Comparison of ENCODE assay signal across 8 cellular contexts in the genomic region with DNA sequence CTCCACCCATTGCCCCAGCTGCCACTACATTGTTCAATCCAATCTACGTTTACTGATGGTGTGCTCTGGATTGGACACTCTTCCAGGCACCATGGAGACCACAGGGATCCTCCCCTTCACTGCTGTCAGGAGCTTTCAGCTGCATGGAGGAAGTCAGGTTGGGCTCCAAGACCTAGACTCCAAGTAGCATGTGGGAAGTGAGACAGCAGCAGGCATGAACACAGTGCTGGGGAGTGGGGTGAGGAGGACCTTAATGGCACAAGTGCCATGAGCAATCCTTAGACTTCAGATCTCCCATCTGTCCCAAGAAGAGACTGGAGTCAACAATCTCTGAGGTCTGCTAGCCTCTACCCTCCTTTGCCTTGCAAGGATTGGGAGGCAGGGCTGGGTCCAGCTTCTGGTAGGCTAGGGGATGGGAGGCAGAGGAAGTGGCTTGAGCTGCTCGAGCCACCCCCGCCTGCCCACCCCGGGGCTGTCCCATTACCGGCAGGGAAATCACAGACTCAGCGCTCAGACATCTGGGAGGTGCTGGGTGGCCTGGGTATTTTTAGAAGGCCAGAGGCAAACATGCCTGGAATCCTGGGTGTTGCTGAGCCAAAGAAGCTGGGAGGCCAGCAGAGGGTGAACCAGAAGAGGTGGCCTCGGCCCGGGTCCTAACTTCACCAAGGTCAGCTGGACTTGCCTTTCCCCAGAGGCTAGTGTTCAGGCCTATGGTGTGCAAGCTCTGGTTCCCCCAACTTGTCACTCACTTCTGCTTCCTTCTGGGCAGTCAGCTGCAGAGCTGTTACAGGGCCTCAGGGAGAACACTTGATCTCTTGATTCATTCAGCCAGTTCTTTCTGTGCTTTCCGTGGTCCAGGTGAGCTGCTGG. TPM values are rescaled to one million over a fixed set of nuclear protein-coding genes. Genes with fewer than 3 reads are reported as not detected.
A peak's percentile ranks its signal among the peaks of the same experiment; 100 is the strongest.
DNase-seq lines count a peak whose midpoint lies in the region; ATAC-seq and TF ChIP-seq lines count a peak whose summit lies in the region.

No MANE protein-coding gene starts in this region.

- H3K27me3 ChIP-seq in neutrophil, result no peaks in the 10 kb centered on the region

- no peak for DNase-seq in natural killer cell treated with Interleukin-12 subunit alpha and Interleukin-12 subunit beta and Interleukin-15 and Interleukin-18, amount 100 ng/mL, for 72 hours (ENCODE audit: low spot score)
- DNase-seq in natural killer cell (no peak), HT1080 (ENCODE audit: low read depth) (peak; percentile 36), coronary artery (ENCODE audit: low spot score) (peak; percentile 92), NCI-H1694 (lab: John Stamatoyannopoulos, UW) (no peak), NCI-H69 (lab: John Stamatoyannopoulos, UW) (no peak)

- ATAC-seq in natural killer cell treated with Interleukin-12 subunit alpha and Interleukin-12 subunit beta and Interleukin-15 and Interleukin-18, amount 100 ng/mL, for 72 hours, result peak; percentile 61 to 84
- ATAC-seq in natural killer cell, result no peak
- ATAC-seq in HG03521 (IDR thresholded peaks at IDR 0.05; ENCODE audit: unreplicated experiment), result no peak

- TF ChIP-seq CTCF in natural killer cell (IDR thresholded peaks at IDR 0.05), result no peak
- TF ChIP-seq CTCF in coronary artery (IDR thresholded peaks at IDR 0.05), result no peak
- TF ChIP-seq CTCF in neutrophil (IDR thresholded peaks at IDR 0.05), result no peak

- H3K36me3 Mint-ChIP-seq in natural killer cell treated with Interleukin-12 subunit alpha and Interleukin-12 subunit beta and Interleukin-15 and Interleukin-18, amount 100 ng/mL, for 72 hours, result no peaks in the 10 kb centered on the region
- no peaks in the 10 kb centered on the region for H3K36me3 Mint-ChIP-seq in natural killer cell

- H3K9me3 Mint-ChIP-seq in natural killer cell treated with Interleukin-12 subunit alpha and Interleukin-12 subunit beta and Interleukin-15 and Interleukin-18, amount 100 ng/mL, for 72 hours, result no peaks in the 10 kb centered on the region
- H3K9me3 Mint-ChIP-seq in natural killer cell, result no peaks in the 10 kb centered on the region

- peaks cover 38 to 57% of the 10 kb centered on the region in 2 donors for H3K4me1 Mint-ChIP-seq in natural killer cell treated with Interleukin-12 subunit alpha and Interleukin-12 subunit beta and Interleukin-15 and Interleukin-18, amount 100 ng/mL, for 72 hours (ENCODE audit: low read depth in 2 of 2)
- peaks cover 27 to 30% of the 10 kb centered on the region in 2 donors for H3K4me1 Mint-ChIP-seq in natural killer cell

- no peak overlapping the region for H3K4me3 Mint-ChIP-seq in natural killer cell treated with Interleukin-12 subunit alpha and Interleukin-12 subunit beta and Interleukin-15 and Interleukin-18, amount 100 ng/mL, for 72 hours
- H3K4me3 Mint-ChIP-seq in natural killer cell, result no peak overlapping the region

- H3K27ac ChIP-seq in coronary artery (peak overlapping the region; percentile 71 to 87), neutrophil (peak overlapping the region; percentile 69)

- peak overlapping the region; percentile 21 to 77 for H3K27ac Mint-ChIP-seq in natural killer cell treated with Interleukin-12 subunit alpha and Interleukin-12 subunit beta and Interleukin-15 and Interleukin-18, amount 100 ng/mL, for 72 hours
- H3K27ac Mint-ChIP-seq in natural killer cell, result no peak overlapping the region

- peaks cover 0 to 3% of the 10 kb centered on the region in 2 donors for H3K27me3 Mint-ChIP-seq in natural killer cell treated with Interleukin-12 subunit alpha and Interleukin-12 subunit beta and Interleukin-15 and Interleukin-18, amount 100 ng/mL, for 72 hours
- no peaks in the 10 kb centered on the region for H3K27me3 Mint-ChIP-seq in natural killer cell (ENCODE audit: low read depth in 2 of 2)

- peaks cover 40 to 44% of the 10 kb centered on the region in 2 experiments for H3K4me1 ChIP-seq in neutrophil (ENCODE audit: control insufficient read depth in 1 of 2, insufficient read depth in 1 of 2, low read depth in 1 of 2, low read length in 1 of 2)

- no peak overlapping the region for H3K4me3 ChIP-seq in coronary artery
- H3K4me3 ChIP-seq in neutrophil (ENCODE audit: low read depth in 1 of 2, low read length in 1 of 2), result no peak overlapping the region

- intact Hi-C loops in natural killer cell (cut with micrococcal nuclease), result no loop called here

- H3K36me3 ChIP-seq in neutrophil, result no peaks in the 10 kb centered on the region

- no peaks in the 10 kb centered on the region for H3K9me3 ChIP-seq in neutrophil

RNA-seq across cellular contexts. Expression of a gene that starts 15.3 kb away (rescaled TPM):
- 10 to 100 TPM; 58.8 to 77.3 TPM for total RNA-seq in natural killer cell treated with Interleukin-12 subunit alpha and Interleukin-12 subunit beta and Interleukin-15 and Interleukin-18, amount 100 ng/mL, for 72 hours
- 10 to 100 TPM; 39.4 to 59.1 (median 42.1) TPM for total RNA-seq in natural killer cell
- total RNA-seq in HT1080 (2014; rRNA removed; shearing (Covaris generic)), result 4.4 and 5.6 TPM in 2 replicates
- 19.3 and 23.9 TPM in 2 replicates for polyA plus RNA-seq in HT1080 (2015; cell fraction: cytosol; rRNA removed)
- 19.2 and 21.3 TPM in 2 replicates for polyA plus RNA-seq in HT1080 (2015; cell fraction: nucleus; rRNA removed)

Comparison
In these comparisons a context has a peak if more than half of its experiments do, and no peak if none do; other contexts are left out.
1. ATAC-seq: peak in natural killer cell treated with Interleukin-12 subunit alpha and Interleukin-12 subunit beta and Interleukin-15 and Interleukin-18, amount 100 ng/mL, for 72 hours (2 of 2); none in natural killer cell (0 of 3) and HG03521 (single experiment).
2. H3K27ac Mint-ChIP-seq: peak in natural killer cell treated with Interleukin-12 subunit alpha and Interleukin-12 subunit beta and Interleukin-15 and Interleukin-18, amount 100 ng/mL, for 72 hours (2 of 2); none in natural killer cell (0 of 2).
3. DNase-seq: peak in HT1080 (single experiment) and coronary artery (single experiment); none in natural killer cell treated with Interleukin-12 subunit alpha and Interleukin-12 subunit beta and Interleukin-15 and Interleukin-18, amount 100 ng/mL, for 72 hours (single experiment), natural killer cell (single experiment), NCI-H1694 (single experiment) and NCI-H69 (single experiment).